In genomic region chr1:156123356-156124196, GRCh38 we compare ENCODE assay signal across 8 cellular contexts. TPM values are rescaled to one million over a fixed set of nuclear protein-coding genes. Genes with fewer than 3 reads are reported as not detected.
DNase-seq lines count a peak whose midpoint lies in the region; ATAC-seq, FAIRE-seq and TF ChIP-seq lines count a peak whose summit lies in the region.

No MANE protein-coding gene starts in this region.

- DNase-seq in A549 (ENCODE audit: low read depth in 1 of 2, low spot score in 1 of 2) (peak in 1 of 2 experiments; percentile 95), GOT3 (lab: John Stamatoyannopoulos, UW) (peak; percentile 84), NCI-H345 treated with DMSO at 0.1 percent for 48 hours (lab: John Stamatoyannopoulos, UW; ENCODE audit: unreplicated experiment) (peak; percentile 100), choroid plexus epithelial cell (ENCODE audit: low read depth) (peak; percentile 98), NK-92 (lab: John Stamatoyannopoulos, UW; ENCODE audit: unreplicated experiment) (no peak)
- peak; percentile 60 for DNase-seq in activated CD4-positive, CD25-positive, alpha-beta regulatory T cell treated with anti-CD3 and anti-CD28 coated beads, Interleukin-2, amount 50 U/mL, for 72 hours
- peak; percentile 54 for DNase-seq in stimulated activated CD4-positive, alpha-beta T cell treated with anti-CD3 and anti-CD28 coated beads, Interleukin-1b, Interleukin-23, amount 100 ng/mL, for 48 hours

- TF ChIP-seq CTCF in A549 (IDR thresholded peaks at IDR 0.05) (peak; percentile 49), choroid plexus epithelial cell (conservative IDR thresholded peaks at IDR 0.05; ENCODE audit: low read depth, low read length) (peak; percentile 48)

- H3K27ac ChIP-seq in A549: peak overlapping the region; percentile 95 to 98
- peak overlapping the region; percentile 91 for H3K27ac ChIP-seq in layer of hippocampus (ENCODE audit: low read depth, low read length)

- H3K4me3 ChIP-seq in A549 (peak overlapping the region; percentile 28), choroid plexus epithelial cell (ENCODE audit: low read depth, low read length) (peak overlapping the region; percentile 36)

- 0 out of 2 replicates have a peak, but pooled peaks have one; percentile 12 for TF ChIP-seq POLR2A in A549 (IDR thresholded peaks at IDR 0.05; ENCODE audit: low read length)

- peak in 1 of 2 experiments; percentile 24; a peak in 1 of 5 replicates for TF ChIP-seq RAD21 in A549 (conservative IDR thresholded peaks at IDR 0.05 in 1 of 2, IDR thresholded peaks at IDR 0.05 in 1 of 2)

- 4% methylated on average over 12 of the region's 14 CpGs for WGBS in A549 (ENCODE audit: missing lambda C conversion rate)

- CTCF ChIA-PET in A549 (lab: Yijun Ruan, JAX): interaction anchor here (0.7 to 54.8 kb wide), 7 partner anchors 6 to 97 kb away, joined by 3 to 2239 read pairs (median 5); partner anchors contain the start of genes LMNA and MEX3A

- peak overlapping the region; percentile 91 for H3K4me2 ChIP-seq in A549

- no peaks in the 10 kb centered on the region for H3K9me3 ChIP-seq in A549

- H3K4me1 ChIP-seq in A549: peaks cover 96% of the 10 kb centered on the region

- no peaks in the 10 kb centered on the region for H3K27me3 ChIP-seq in layer of hippocampus (ENCODE audit: control insufficient read depth, insufficient read depth, low read length)

- POLR2A ChIA-PET in A549 (lab: Yijun Ruan, JAX): interaction anchor here (0.6 to 2.2 kb wide), 6 partner anchors 9 to 89 kb away, joined by 3 to 37 read pairs (median 9); partner anchors contain the start of genes LMNA and PMF1

- TF ChIP-seq EP300 in A549 (IDR thresholded peaks at IDR 0.05): peak in 1 of 2 experiments; percentile 36; a peak in 2 of 5 replicates

- FAIRE-seq in A549 (lab: Jason Lieb, UNC): no peak

- ATAC-seq in A549: peak; percentile 49 to 53

TF ChIP-seq in A549, 52 proteins besides CTCF, POLR2A, EP300 and RAD21 (continues in another document):
- no peak for TF ChIP-seq KDM1A (IDR thresholded peaks at IDR 0.05; ENCODE audit: low read depth)
- TF ChIP-seq RARB (CRISPR knock-in tag; IDR thresholded peaks at IDR 0.05): peak; percentile 63; the same call in 1 of the 2 replicates
- TF ChIP-seq PHF8 (IDR thresholded peaks at IDR 0.05; ENCODE audit: borderline replicate concordance, low read depth): no peak
- TF ChIP-seq EHMT2 (IDR thresholded peaks at IDR 0.05; ENCODE audit: low read depth): no peak
- TF ChIP-seq, protein P1, sequence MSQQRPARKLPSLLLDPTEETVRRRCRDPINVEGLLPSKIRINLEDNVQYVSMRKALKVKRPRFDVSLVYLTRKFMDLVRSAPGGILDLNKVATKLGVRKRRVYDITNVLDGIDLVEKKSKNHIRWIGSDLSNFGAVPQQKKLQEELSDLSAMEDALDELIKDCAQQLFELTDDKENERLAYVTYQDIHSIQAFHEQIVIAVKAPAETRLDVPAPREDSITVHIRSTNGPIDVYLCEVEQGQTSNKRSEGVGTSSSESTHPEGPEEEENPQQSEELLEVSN (IDR thresholded peaks at IDR 0.05; ENCODE audit: borderline replicate concordance, low read depth): no peak
- TF ChIP-seq ZSCAN20 (CRISPR knock-in tag; IDR thresholded peaks at IDR 0.05): no peak
- TF ChIP-seq, protein P2, sequence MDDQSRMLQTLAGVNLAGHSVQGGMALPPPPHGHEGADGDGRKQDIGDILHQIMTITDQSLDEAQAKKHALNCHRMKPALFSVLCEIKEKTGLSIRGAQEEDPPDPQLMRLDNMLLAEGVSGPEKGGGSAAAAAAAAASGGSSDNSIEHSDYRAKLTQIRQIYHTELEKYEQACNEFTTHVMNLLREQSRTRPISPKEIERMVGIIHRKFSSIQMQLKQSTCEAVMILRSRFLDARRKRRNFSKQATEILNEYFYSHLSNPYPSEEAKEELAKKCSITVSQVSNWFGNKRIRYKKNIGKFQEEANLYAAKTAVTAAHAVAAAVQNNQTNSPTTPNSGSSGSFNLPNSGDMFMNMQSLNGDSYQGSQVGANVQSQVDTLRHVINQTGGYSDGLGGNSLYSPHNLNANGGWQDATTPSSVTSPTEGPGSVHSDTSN (IDR thresholded peaks at IDR 0.05): 0 out of 2 replicates have a peak, but pooled peaks have one; percentile 61
- no peak for TF ChIP-seq RNF2 (IDR thresholded peaks at IDR 0.05; ENCODE audit: borderline replicate concordance, low read depth)
- TF ChIP-seq CEBPB (IDR thresholded peaks at IDR 0.05): peak in 1 of 2 experiments; percentile 37; a peak in 1 of 4 replicates
- TF ChIP-seq, protein P3, sequence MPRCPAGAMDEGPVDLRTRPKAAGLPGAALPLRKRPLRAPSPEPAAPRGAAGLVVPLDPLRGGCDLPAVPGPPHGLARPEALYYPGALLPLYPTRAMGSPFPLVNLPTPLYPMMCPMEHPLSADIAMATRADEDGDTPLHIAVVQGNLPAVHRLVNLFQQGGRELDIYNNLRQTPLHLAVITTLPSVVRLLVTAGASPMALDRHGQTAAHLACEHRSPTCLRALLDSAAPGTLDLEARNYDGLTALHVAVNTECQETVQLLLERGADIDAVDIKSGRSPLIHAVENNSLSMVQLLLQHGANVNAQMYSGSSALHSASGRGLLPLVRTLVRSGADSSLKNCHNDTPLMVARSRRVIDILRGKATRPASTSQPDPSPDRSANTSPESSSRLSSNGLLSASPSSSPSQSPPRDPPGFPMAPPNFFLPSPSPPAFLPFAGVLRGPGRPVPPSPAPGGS (IDR thresholded peaks at IDR 0.05): no peak
- no peak for TF ChIP-seq ZNF302 (CRISPR knock-in tag; IDR thresholded peaks at IDR 0.05)
- peak; percentile 81 for TF ChIP-seq FOSB (CRISPR knock-in tag; IDR thresholded peaks at IDR 0.05)
- TF ChIP-seq FOXS1 (CRISPR knock-in tag; IDR thresholded peaks at IDR 0.05): no peak
- no peak; the same call in 1 of the 2 replicates for TF ChIP-seq ESRRA (IDR thresholded peaks at IDR 0.05; ENCODE audit: borderline replicate concordance, low read length)
- no peak for TF ChIP-seq POLR2AphosphoS2 (conservative IDR thresholded peaks at IDR 0.05; ENCODE audit: low read length)
- no peak for TF ChIP-seq ZFP36 (IDR thresholded peaks at IDR 0.05; ENCODE audit: borderline replicate concordance, partially characterized antibody)
- no peak for TF ChIP-seq BHLHE40 (IDR thresholded peaks at IDR 0.05; ENCODE audit: low read depth, low read length)
- TF ChIP-seq NPAS2 (CRISPR knock-in tag; IDR thresholded peaks at IDR 0.05; ENCODE audit: borderline replicate concordance): no peak
- TF ChIP-seq CBX8 (IDR thresholded peaks at IDR 0.05): no peak
- TF ChIP-seq SREBF2 (IDR thresholded peaks at IDR 0.05): no peak
- TF ChIP-seq KDM5A (IDR thresholded peaks at IDR 0.05): no peak
- TF ChIP-seq EHF (CRISPR knock-in tag; IDR thresholded peaks at IDR 0.05): no peak
- TF ChIP-seq ELK1 (IDR thresholded peaks at IDR 0.05; ENCODE audit: low read depth, low read length): no peak
- peak; percentile 44; the same call in 1 of the 2 replicates for TF ChIP-seq GATA3 (IDR thresholded peaks at IDR 0.05; ENCODE audit: borderline replicate concordance)
- TF ChIP-seq JUN (IDR thresholded peaks at IDR 0.05): peak in 1 of 2 experiments; percentile 82
- peak; percentile 14; the same call in 2 of the 3 replicates for TF ChIP-seq SMC3 (IDR thresholded peaks at IDR 0.05)
- TF ChIP-seq CBX2 (IDR thresholded peaks at IDR 0.05; ENCODE audit: borderline replicate concordance, low read depth): no peak
- no peak for TF ChIP-seq NFE2L2 (conservative IDR thresholded peaks at IDR 0.05; ENCODE audit: low read length)
- TF ChIP-seq HOXB13 (CRISPR knock-in tag; IDR thresholded peaks at IDR 0.05; ENCODE audit: low read depth): peak; percentile 66; the same call in 1 of the 2 replicates
- TF ChIP-seq, protein P4, sequence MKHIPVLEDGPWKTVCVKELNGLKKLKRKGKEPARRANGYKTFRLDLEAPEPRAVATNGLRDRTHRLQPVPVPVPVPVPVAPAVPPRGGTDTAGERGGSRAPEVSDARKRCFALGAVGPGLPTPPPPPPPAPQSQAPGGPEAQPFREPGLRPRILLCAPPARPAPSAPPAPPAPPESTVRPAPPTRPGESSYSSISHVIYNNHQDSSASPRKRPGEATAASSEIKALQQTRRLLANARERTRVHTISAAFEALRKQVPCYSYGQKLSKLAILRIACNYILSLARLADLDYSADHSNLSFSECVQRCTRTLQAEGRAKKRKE (CRISPR knock-in tag; IDR thresholded peaks at IDR 0.05; ENCODE audit: low read depth): 0 out of 2 replicates have a peak, but pooled peaks have one; percentile 9
- no peak for TF ChIP-seq RCOR1 (IDR thresholded peaks at IDR 0.05; ENCODE audit: low read depth, low read length)

RNA-seq across cellular contexts. Expression of gene LMNA, which starts 9.1 kb away (rescaled TPM):
- polyA plus RNA-seq in A549 (2011; rRNA removed): 155 and 214 TPM in 2 replicates
- 353 and 498 TPM in 2 replicates for polyA plus RNA-seq in A549 (2012; cell fraction: cytosol; rRNA removed)
- 1,197 and 1,289 TPM in 2 replicates for polyA plus RNA-seq in A549 (2012; cell fraction: nucleus; rRNA removed)
- polyA plus RNA-seq in A549 (2017; fragmentation: RNase III; extraction: RNeasy Plus Mini Kit Qiagen cat#74134 plus additional on column Dnase treatment): 286 to 310 TPM (median 288 TPM) in 3 replicates
- 151 and 242 TPM in 2 replicates for polyA minus RNA-seq in A549 (2011; rRNA and poly(A)+ RNA removed)

RNA-seq across cellular contexts. Expression of gene SEMA4A, which starts 29.8 kb away (rescaled TPM):
- polyA plus RNA-seq in A549 (2011; rRNA removed) (0.27 and 0.37 TPM in 2 replicates), A549 (2017; fragmentation: RNase III; extraction: RNeasy Plus Mini Kit Qiagen cat#74134 plus additional on column Dnase treatment) (0.04 to 0.09 TPM (median 0.07 TPM) in 3 replicates)
- 0.06 and 0.07 TPM in 2 replicates for polyA plus RNA-seq in A549 (2012; cell fraction: cytosol; rRNA removed)
- polyA plus RNA-seq in A549 (2012; cell fraction: nucleus; rRNA removed): 0.49 and 0.66 TPM in 2 replicates
- 0.58 and 0.78 TPM in 2 replicates for polyA minus RNA-seq in A549 (2011; rRNA and poly(A)+ RNA removed)

RNA-seq across cellular contexts. Expression of gene MEX3A, which starts 41.3 kb away (rescaled TPM):
- 1.8 and 2.4 TPM in 2 replicates for polyA plus RNA-seq in A549 (2011; rRNA removed)
- 3.2 and 3.9 TPM in 2 replicates for polyA plus RNA-seq in A549 (2012; cell fraction: cytosol; rRNA removed)
- polyA plus RNA-seq in A549 (2012; cell fraction: nucleus; rRNA removed): 2.2 and 3.9 TPM in 2 replicates
- 3.3 to 4.9 TPM (median 4.4 TPM) in 3 replicates for polyA plus RNA-seq in A549 (2017; fragmentation: RNase III; extraction: RNeasy Plus Mini Kit Qiagen cat#74134 plus additional on column Dnase treatment)
- 2.4 and 2.8 TPM in 2 replicates for polyA minus RNA-seq in A549 (2011; rRNA and poly(A)+ RNA removed)
